Comparison of ENCODE assay signal across 11 cellular contexts in genomic region chr18:57807336-57808117, GRCh38. TPM values are rescaled to one million over a fixed set of nuclear protein-coding genes. Genes with fewer than 3 reads are reported as not detected.
DNase-seq lines count a peak whose midpoint lies in the region; ATAC-seq and TF ChIP-seq lines count a peak whose summit lies in the region.
"Had no signal": no experiment of that assay in that cellular context is flagged by ENCODE, and none has a peak within 500 bp of the region (broad histone marks: within the 10 kb centered on the region; RNA-seq: fewer than 3 reads in every experiment).

No MANE protein-coding gene starts in this region.

- WGBS in lung, 2 donors, result 41 to 73% methylated on average over 2 of the region's 2 CpGs

- no peaks in the 10 kb centered on the region for H3K36me3 Mint-ChIP-seq in MCF 10A (ENCODE audit: insufficient read depth, unreplicated experiment)

- no peak overlapping the region for H3K4me3 Mint-ChIP-seq in MCF 10A (ENCODE audit: unreplicated experiment)

- peak; percentile 28 for DNase-seq in right atrium auricular region (ENCODE audit: low spot score)
- DNase-seq in cardiac septum (ENCODE audit: low spot score), result no peak
- no peak for DNase-seq in MCF 10A (ENCODE audit: unreplicated experiment)
- DNase-seq in lung (ENCODE audit: low spot score), result no peak
- DNase-seq in T-helper 2 cell, result no peak
- no peak for DNase-seq in NCI-H187 treated with DMSO at 0.1 percent for 48 hours (lab: John Stamatoyannopoulos, UW)
- DNase-seq: MV-4-11 had no signal

- peaks cover 11% of the 10 kb centered on the region for H3K4me1 Mint-ChIP-seq in MCF 10A (ENCODE audit: insufficient read depth, unreplicated experiment)

- H3K27me3 ChIP-seq in right atrium auricular region (no peaks in the 10 kb centered on the region), lung (ENCODE audit: control insufficient read depth, insufficient read depth) (no peaks in the 10 kb centered on the region)

- peaks cover under 1% of the 10 kb centered on the region for H3K9me3 Mint-ChIP-seq in MCF 10A (ENCODE audit: unreplicated experiment)

- no peak overlapping the region for H3K4me3 ChIP-seq in right atrium auricular region
- H3K4me3 ChIP-seq in lung, result no peak overlapping the region
- H3K4me3 ChIP-seq: HAP-1 had no signal

- intact Hi-C loops in cardiac septum (cut with DNase I), result loop anchor here (10.0 kb wide), 2 partner anchors 143 to 173 kb away; no protein-coding TSS in a partner anchor
- intact Hi-C loops in MCF 10A (cut with micrococcal nuclease), result no loop called here

- H3K36me3 ChIP-seq in right atrium auricular region (no peaks in the 10 kb centered on the region), lung (ENCODE audit: control insufficient read depth in 2 of 2, insufficient read depth in 2 of 2, low read length in 2 of 2) (no peaks in the 10 kb centered on the region)
- H3K36me3 ChIP-seq: HAP-1 had no signal

- no peaks in the 10 kb centered on the region for H3K27me3 Mint-ChIP-seq in MCF 10A (ENCODE audit: insufficient read depth, unreplicated experiment)

- CTCF ChIA-PET in MCF 10A (lab: Yijun Ruan, JAX), result interaction anchor here (0.6 to 0.7 kb wide), 3 partner anchors 11 to 177 kb away, joined by 3 to 5 read pairs (median 4); no protein-coding TSS in a partner anchor

- H3K9me3 ChIP-seq in right atrium auricular region, result peaks cover 5 to 7% of the 10 kb centered on the region in 2 donors
- H3K9me3 ChIP-seq in lung (ENCODE audit: control insufficient read depth in 2 of 2, insufficient read depth in 1 of 2, low read length in 1 of 2), result no peaks in the 10 kb centered on the region
- H3K9me3 ChIP-seq: HAP-1 had no signal

- POLR2A ChIA-PET in MCF 10A (lab: Yijun Ruan, JAX), result interaction anchor here (0.6 to 1.4 kb wide), 9 partner anchors 10 to 238 kb away, joined by 3 to 10 read pairs (median 3); no protein-coding TSS in a partner anchor

- no TSS peak for BruUV-seq in MCF 10A (replicated peaks; lab: Mats Ljungman, UMichigan)

- TF ChIP-seq CTCF in right atrium auricular region (IDR thresholded peaks at IDR 0.05) (no peak), MCF 10A (IDR thresholded peaks at IDR 0.05; ENCODE audit: unreplicated experiment) (no peak), lung (IDR thresholded peaks at IDR 0.05; ENCODE audit: control extremely low read depth, extremely low read depth) (no peak)

- H3K27ac ChIP-seq in right atrium auricular region (peak overlapping the region; percentile 51 to 70), lung (ENCODE audit: low read depth in 1 of 2, low read length in 1 of 2) (peak overlapping the region; percentile 36 to 46)

- ATAC-seq in lung (ENCODE audit: insufficient read depth, low FRiP score), result no peak
- no peak for ATAC-seq in HG02973 (IDR thresholded peaks at IDR 0.05; ENCODE audit: unreplicated experiment)
- ATAC-seq in GM21447 (IDR thresholded peaks at IDR 0.05; ENCODE audit: unreplicated experiment), result no peak

- H3K27ac Mint-ChIP-seq in MCF 10A (ENCODE audit: low read depth, unreplicated experiment), result peak overlapping the region; percentile 37

- H3K4me1 ChIP-seq in right atrium auricular region (peaks cover 0 to 37% of the 10 kb centered on the region in 2 donors), lung (ENCODE audit: control insufficient read depth in 2 of 2, insufficient read depth in 2 of 2, low read length in 2 of 2) (peaks cover 2 to 9% of the 10 kb centered on the region in 2 donors)
- H3K4me1 ChIP-seq: HAP-1 had no signal

RNA-seq across cellular contexts. Expression of gene ATP8B1, which starts 4.4 kb away (rescaled TPM):
- 10 to 100 TPM in 1 of 2 donors, 1 to 10 TPM in 1; 6.0 to 13.0 TPM for total RNA-seq in right atrium auricular region
- total RNA-seq in cardiac septum, result 9.3 TPM
- 1.4 and 1.8 TPM in 2 replicates for total RNA-seq in MCF 10A (2022)
- total RNA-seq in lung, result 10 to 100 TPM; 26.6 to 42.0 TPM
- polyA plus RNA-seq in lung, result 1 to 10 TPM; 7.3 to 9.9 TPM
- total RNA-seq: mononuclear cell had no signal
